In the genomic region with DNA sequence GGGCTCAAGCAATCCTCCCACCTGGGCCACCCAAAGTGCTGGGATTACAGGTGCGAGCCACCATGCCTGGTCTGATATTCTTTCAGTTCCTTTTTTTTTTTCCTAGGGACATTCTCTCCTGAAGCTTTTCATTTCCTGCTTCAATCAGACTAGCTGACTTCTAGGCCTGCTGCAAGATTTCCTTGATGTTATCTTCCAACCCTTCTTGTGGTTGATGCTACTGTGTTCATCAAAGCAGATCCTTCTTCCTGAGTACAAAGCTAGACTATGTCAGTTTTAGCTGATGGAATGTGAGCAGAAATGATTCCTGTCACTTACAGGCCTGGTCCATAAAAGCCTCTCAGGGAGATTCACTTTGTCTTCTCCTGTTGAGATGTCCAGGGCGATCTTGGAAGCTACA, we compare ENCODE assay signal across 1 cellular context.
TF ChIP-seq lines count a peak whose summit lies in the region.

No MANE protein-coding gene starts in this region.

TF ChIP-seq in IMR-90, 13 proteins besides CTCF, POLR2A, EP300 and RAD21:
- TF ChIP-seq SMC3 (IDR thresholded peaks at IDR 0.05; ENCODE audit: low read depth, low read length): no peak
- TF ChIP-seq FOS (IDR thresholded peaks at IDR 0.05; ENCODE audit: low read depth, low read length): no peak
- TF ChIP-seq MAZ (IDR thresholded peaks at IDR 0.05; ENCODE audit: borderline replicate concordance, low read depth, low read length): no peak
- no peak for TF ChIP-seq MAFK (IDR thresholded peaks at IDR 0.05; ENCODE audit: low read depth, low read length)
- TF ChIP-seq CEBPB (IDR thresholded peaks at IDR 0.05; ENCODE audit: low read depth, low read length): no peak
